Comparison of ENCODE assay signal across 8 cellular contexts in genomic region chr22:46251266-46251665, GRCh38. TPM values are rescaled to one million over a fixed set of nuclear protein-coding genes. Genes with fewer than 3 reads are reported as not detected.
DNase-seq lines count a peak whose midpoint lies in the region; ATAC-seq and TF ChIP-seq lines count a peak whose summit lies in the region.

No MANE protein-coding gene starts in this region.

- no peak for TF ChIP-seq CTCF in NB4 (IDR thresholded peaks at IDR 0.05; ENCODE audit: low read depth, low read length)

- H3K9me3 ChIP-seq in CD8-positive, alpha-beta memory T cell (ENCODE audit: low read length), result no peaks in the 10 kb centered on the region
- no peaks in the 10 kb centered on the region for H3K9me3 ChIP-seq in duodenal mucosa (ENCODE audit: control insufficient read depth in 1 of 2, low read length in 2 of 2)
- peaks cover under 1% of the 10 kb centered on the region for H3K9me3 ChIP-seq in neuron (ENCODE audit: low read length)

- CTCF ChIA-PET in CD8-positive, alpha-beta memory T cell (lab: Charles Lee), result interaction anchor here (1.9 kb wide), 1 partner anchor 45 kb away, joined by 12 read pairs; the partner anchor contains the start of gene GTSE1

- peaks cover 17% of the 10 kb centered on the region for H3K4me1 ChIP-seq in CD8-positive, alpha-beta memory T cell (ENCODE audit: insufficient read depth, low read length)
- peaks cover 10 to 11% of the 10 kb centered on the region in 2 donors for H3K4me1 ChIP-seq in duodenal mucosa (ENCODE audit: control insufficient read depth in 1 of 2, insufficient read depth in 2 of 2, low read length in 2 of 2)
- H3K4me1 ChIP-seq in neuron (ENCODE audit: insufficient read depth, low read length), result peaks cover 8% of the 10 kb centered on the region

- POLR2A ChIA-PET in CD8-positive, alpha-beta memory T cell (lab: Charles Lee), result interaction anchor here (1.9 kb wide), 1 partner anchor 45 kb away, joined by 12 read pairs; the partner anchor contains the start of gene GTSE1

- no peak for DNase-seq in CD8-positive, alpha-beta memory T cell
- no peak for DNase-seq in NB4 (ENCODE audit: low read depth)
- DNase-seq in NCI-H2227 treated with DMSO at 0.1 percent for 48 hours (lab: John Stamatoyannopoulos, UW), result no peak
- no peak for DNase-seq in SHP77 treated with DMSO at 0.1 percent for 48 hours (lab: John Stamatoyannopoulos, UW)
- no peak for DNase-seq in NOMO-1 treated with DMSO at 0.1 percent for 48 hours (lab: John Stamatoyannopoulos, UW; ENCODE audit: unreplicated experiment)

- H3K27ac ChIP-seq in CD8-positive, alpha-beta memory T cell (ENCODE audit: low read depth, low read length), result peak overlapping the region; percentile 67
- H3K27ac ChIP-seq in duodenal mucosa (ENCODE audit: low read depth, low read length), result no peak overlapping the region

- H3K4me1 Mint-ChIP-seq in CD8-positive, alpha-beta memory T cell, result peaks cover 22 to 39% (median 24%) of the 10 kb centered on the region in 3 donors

- H3K9ac ChIP-seq in duodenal mucosa (ENCODE audit: low read depth in 1 of 2, low read length in 2 of 2), result peak overlapping the region; percentile 87 to 93

- no peaks in the 10 kb centered on the region for H3K9me3 Mint-ChIP-seq in CD8-positive, alpha-beta memory T cell

- H3K4me3 Mint-ChIP-seq in CD8-positive, alpha-beta memory T cell, result peak overlapping the region; percentile 76 to 87 (median 83)

- peaks cover 0 to 4% (median 0%) of the 10 kb centered on the region in 3 donors for H3K36me3 Mint-ChIP-seq in CD8-positive, alpha-beta memory T cell

- H3K36me3 ChIP-seq in CD8-positive, alpha-beta memory T cell (ENCODE audit: insufficient read depth, low read length), result no peaks in the 10 kb centered on the region
- peaks cover 0 to 4% of the 10 kb centered on the region in 2 donors for H3K36me3 ChIP-seq in duodenal mucosa (ENCODE audit: control insufficient read depth in 1 of 2, insufficient read depth in 2 of 2, low read length in 2 of 2)
- no peaks in the 10 kb centered on the region for H3K36me3 ChIP-seq in neuron (ENCODE audit: insufficient read depth, low read length)

- no peak for TF ChIP-seq POLR2A in NB4 (IDR thresholded peaks at IDR 0.05; ENCODE audit: extremely low read depth, insufficient read length)

- H3K27me3 ChIP-seq in CD8-positive, alpha-beta memory T cell (ENCODE audit: insufficient read depth, low read length, poor library complexity, severe bottlenecking), result no peaks in the 10 kb centered on the region
- H3K27me3 ChIP-seq in duodenal mucosa (ENCODE audit: control insufficient read depth in 1 of 2, insufficient read depth in 2 of 2, low read length in 2 of 2), result no peaks in the 10 kb centered on the region
- no peaks in the 10 kb centered on the region for H3K27me3 ChIP-seq in neuron (ENCODE audit: insufficient read depth, low read length)

- H3K27me3 Mint-ChIP-seq in CD8-positive, alpha-beta memory T cell, result no peaks in the 10 kb centered on the region

- peak overlapping the region; percentile 66 for H3K4me3 ChIP-seq in CD8-positive, alpha-beta memory T cell (ENCODE audit: low read length)
- H3K4me3 ChIP-seq in NB4 (ENCODE audit: low read depth, low read length) (peak overlapping the region; percentile 70), duodenal mucosa (ENCODE audit: low read depth in 1 of 2, low read length in 2 of 2) (peak overlapping the region; percentile 81 to 91), neuron (ENCODE audit: low read length) (peak overlapping the region; percentile 97)

- H3K27ac Mint-ChIP-seq in CD8-positive, alpha-beta memory T cell, result peak overlapping the region; percentile 0 to 92 (median 78)

- no peak for ATAC-seq in GM21381 (IDR thresholded peaks at IDR 0.05; ENCODE audit: unreplicated experiment)

- no peak overlapping the region for H2AFZ ChIP-seq in neuron (ENCODE audit: low read depth, low read length)

RNA-seq across cellular contexts. Expression of gene CDPF1, which starts 1.2 kb away (rescaled TPM):
- 10 to 100 TPM in 1 of 2 experiments, 1 to 10 TPM in 1; 8.6 to 10.0 TPM for total RNA-seq in CD8-positive, alpha-beta memory T cell
- 18.8 TPM for polyA plus RNA-seq in CD8-positive, alpha-beta memory T cell

RNA-seq across cellular contexts. Expression of gene PKDREJ, which starts 11.9 kb away (rescaled TPM):
- not detected for total RNA-seq in CD8-positive, alpha-beta memory T cell
- 0.03 TPM for polyA plus RNA-seq in CD8-positive, alpha-beta memory T cell

RNA-seq across cellular contexts. Expression of gene TTC38, which starts 16.5 kb away (rescaled TPM):
- 10 to 100 TPM; 17.4 to 20.0 TPM for total RNA-seq in CD8-positive, alpha-beta memory T cell
- 15.6 TPM for polyA plus RNA-seq in CD8-positive, alpha-beta memory T cell

RNA-seq across cellular contexts. Expression of gene GTSE1, which starts 45.4 kb away (rescaled TPM):
- total RNA-seq in CD8-positive, alpha-beta memory T cell, result 10 to 100 TPM; 27.4 to 30.9 TPM
- polyA plus RNA-seq in CD8-positive, alpha-beta memory T cell, result 0.10 TPM
